Comparison of ENCODE assay signal across 1 cellular context in the genomic region with DNA sequence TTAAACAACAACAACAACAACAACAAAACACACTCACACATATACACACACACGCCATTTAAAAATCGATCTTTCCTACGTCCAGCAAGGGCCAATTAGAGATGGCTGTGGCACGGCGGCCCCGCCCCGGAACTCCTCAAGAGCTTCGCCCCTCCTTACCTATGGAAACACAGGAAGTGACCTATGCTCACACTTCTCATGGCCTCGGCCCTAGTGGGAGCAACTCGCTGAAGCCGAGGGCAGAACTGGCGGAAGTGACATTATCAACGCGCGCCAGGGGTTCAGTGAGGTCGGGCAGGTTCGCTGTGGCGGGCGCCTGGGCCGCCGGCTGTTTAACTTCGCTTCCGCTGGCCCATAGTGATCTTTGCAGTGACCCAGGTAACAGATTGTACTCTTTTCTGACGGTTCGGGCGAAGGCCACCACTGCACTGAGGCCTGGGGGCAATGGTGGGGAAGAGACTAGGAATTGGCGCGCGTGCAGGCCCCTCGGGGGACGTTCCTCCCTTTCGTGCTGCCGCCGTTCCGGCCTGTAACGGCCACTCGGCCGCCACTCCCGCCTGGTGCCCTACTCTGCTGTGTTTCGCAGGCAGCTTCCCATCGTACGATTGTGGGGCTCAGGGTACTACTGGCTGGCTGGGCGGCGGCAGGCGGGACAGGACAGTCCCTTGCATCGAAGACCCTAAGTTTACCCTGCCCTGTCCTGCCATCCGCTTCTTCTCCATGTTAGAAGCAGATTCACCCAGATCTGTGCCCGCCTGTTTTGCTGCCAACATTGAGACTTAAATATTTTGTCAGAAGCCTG.
TF ChIP-seq lines count a peak whose summit lies in the region.

A gene (plus strand): TSS at position 284 of the 802 bp plus-strand sequence. CDS start 2,661 bp downstream, outside the sequence.

TF ChIP-seq in HepG2, 621 proteins besides CTCF, POLR2A, EP300 and RAD21 (continued from another document and continues in another):
- TF ChIP-seq MATR3 (CRISPR knock-in tag; IDR thresholded peaks at IDR 0.05) (no peak), SOX6 (IDR thresholded peaks at IDR 0.05) (no peak), SOX6 (CRISPR knock-in tag; IDR thresholded peaks at IDR 0.05) (no peak; the same call in none of the 2 replicates), CCAR2 (optimal IDR thresholded peaks at IDR 0.05; ENCODE audit: low read depth, low read length) (peak; percentile 36), ZNF30 (CRISPR knock-in tag; IDR thresholded peaks at IDR 0.05) (peak; percentile 67; the same call in 1 of the 2 replicates), ZNF557 (CRISPR knock-in tag; IDR thresholded peaks at IDR 0.05) (no peak), ZBTB38 (CRISPR knock-in tag; IDR thresholded peaks at IDR 0.05) (peak; percentile 12; the same call in 1 of the 2 replicates), RFX3 (CRISPR knock-in tag; IDR thresholded peaks at IDR 0.05) (no peak), ZNF572 (CRISPR knock-in tag; IDR thresholded peaks at IDR 0.05) (peak; percentile 77; the same call in 1 of the 2 replicates), RCOR2 (CRISPR knock-in tag; IDR thresholded peaks at IDR 0.05) (no peak), ZBTB8A (CRISPR knock-in tag; IDR thresholded peaks at IDR 0.05; ENCODE audit: borderline replicate concordance, low read depth) (no peak), MIER3 (CRISPR knock-in tag; IDR thresholded peaks at IDR 0.05; ENCODE audit: borderline replicate concordance) (peak; percentile 98; the same call in 1 of the 2 replicates), ZBTB21 (CRISPR knock-in tag; IDR thresholded peaks at IDR 0.05) (peak; percentile 77), HCFC1 (IDR thresholded peaks at IDR 0.05; ENCODE audit: low read depth, low read length) (peak; percentile 94), TAF15 (IDR thresholded peaks at IDR 0.05; ENCODE audit: low read depth, low read length, poor library complexity, severe bottlenecking) (no peak), ATRX (CRISPR knock-in tag; IDR thresholded peaks at IDR 0.05; ENCODE audit: borderline replicate concordance) (no peak), ZNF331 (CRISPR knock-in tag; IDR thresholded peaks at IDR 0.05) (peak; percentile 76), ZNF549 (CRISPR knock-in tag; IDR thresholded peaks at IDR 0.05) (no peak), SNAPC2 (CRISPR knock-in tag; IDR thresholded peaks at IDR 0.05) (no peak), IRX3 (CRISPR knock-in tag; IDR thresholded peaks at IDR 0.05; ENCODE audit: borderline replicate concordance, low read depth) (no peak)
- TF ChIP-seq, protein P1, sequence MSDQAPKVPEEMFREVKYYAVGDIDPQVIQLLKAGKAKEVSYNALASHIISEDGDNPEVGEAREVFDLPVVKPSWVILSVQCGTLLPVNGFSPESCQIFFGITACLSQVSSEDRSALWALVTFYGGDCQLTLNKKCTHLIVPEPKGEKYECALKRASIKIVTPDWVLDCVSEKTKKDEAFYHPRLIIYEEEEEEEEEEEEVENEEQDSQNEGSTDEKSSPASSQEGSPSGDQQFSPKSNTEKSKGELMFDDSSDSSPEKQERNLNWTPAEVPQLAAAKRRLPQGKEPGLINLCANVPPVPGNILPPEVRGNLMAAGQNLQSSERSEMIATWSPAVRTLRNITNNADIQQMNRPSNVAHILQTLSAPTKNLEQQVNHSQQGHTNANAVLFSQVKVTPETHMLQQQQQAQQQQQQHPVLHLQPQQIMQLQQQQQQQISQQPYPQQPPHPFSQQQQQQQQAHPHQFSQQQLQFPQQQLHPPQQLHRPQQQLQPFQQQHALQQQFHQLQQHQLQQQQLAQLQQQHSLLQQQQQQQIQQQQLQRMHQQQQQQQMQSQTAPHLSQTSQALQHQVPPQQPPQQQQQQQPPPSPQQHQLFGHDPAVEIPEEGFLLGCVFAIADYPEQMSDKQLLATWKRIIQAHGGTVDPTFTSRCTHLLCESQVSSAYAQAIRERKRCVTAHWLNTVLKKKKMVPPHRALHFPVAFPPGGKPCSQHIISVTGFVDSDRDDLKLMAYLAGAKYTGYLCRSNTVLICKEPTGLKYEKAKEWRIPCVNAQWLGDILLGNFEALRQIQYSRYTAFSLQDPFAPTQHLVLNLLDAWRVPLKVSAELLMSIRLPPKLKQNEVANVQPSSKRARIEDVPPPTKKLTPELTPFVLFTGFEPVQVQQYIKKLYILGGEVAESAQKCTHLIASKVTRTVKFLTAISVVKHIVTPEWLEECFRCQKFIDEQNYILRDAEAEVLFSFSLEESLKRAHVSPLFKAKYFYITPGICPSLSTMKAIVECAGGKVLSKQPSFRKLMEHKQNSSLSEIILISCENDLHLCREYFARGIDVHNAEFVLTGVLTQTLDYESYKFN (CRISPR knock-in tag; conservative IDR thresholded peaks at IDR 0.05), result peak; percentile 69
- TF ChIP-seq, protein P2, sequence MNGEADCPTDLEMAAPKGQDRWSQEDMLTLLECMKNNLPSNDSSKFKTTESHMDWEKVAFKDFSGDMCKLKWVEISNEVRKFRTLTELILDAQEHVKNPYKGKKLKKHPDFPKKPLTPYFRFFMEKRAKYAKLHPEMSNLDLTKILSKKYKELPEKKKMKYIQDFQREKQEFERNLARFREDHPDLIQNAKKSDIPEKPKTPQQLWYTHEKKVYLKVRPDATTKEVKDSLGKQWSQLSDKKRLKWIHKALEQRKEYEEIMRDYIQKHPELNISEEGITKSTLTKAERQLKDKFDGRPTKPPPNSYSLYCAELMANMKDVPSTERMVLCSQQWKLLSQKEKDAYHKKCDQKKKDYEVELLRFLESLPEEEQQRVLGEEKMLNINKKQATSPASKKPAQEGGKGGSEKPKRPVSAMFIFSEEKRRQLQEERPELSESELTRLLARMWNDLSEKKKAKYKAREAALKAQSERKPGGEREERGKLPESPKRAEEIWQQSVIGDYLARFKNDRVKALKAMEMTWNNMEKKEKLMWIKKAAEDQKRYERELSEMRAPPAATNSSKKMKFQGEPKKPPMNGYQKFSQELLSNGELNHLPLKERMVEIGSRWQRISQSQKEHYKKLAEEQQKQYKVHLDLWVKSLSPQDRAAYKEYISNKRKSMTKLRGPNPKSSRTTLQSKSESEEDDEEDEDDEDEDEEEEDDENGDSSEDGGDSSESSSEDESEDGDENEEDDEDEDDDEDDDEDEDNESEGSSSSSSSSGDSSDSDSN (CRISPR knock-in tag; IDR thresholded peaks at IDR 0.05), result peak; percentile 91
- TF ChIP-seq, protein P3, sequence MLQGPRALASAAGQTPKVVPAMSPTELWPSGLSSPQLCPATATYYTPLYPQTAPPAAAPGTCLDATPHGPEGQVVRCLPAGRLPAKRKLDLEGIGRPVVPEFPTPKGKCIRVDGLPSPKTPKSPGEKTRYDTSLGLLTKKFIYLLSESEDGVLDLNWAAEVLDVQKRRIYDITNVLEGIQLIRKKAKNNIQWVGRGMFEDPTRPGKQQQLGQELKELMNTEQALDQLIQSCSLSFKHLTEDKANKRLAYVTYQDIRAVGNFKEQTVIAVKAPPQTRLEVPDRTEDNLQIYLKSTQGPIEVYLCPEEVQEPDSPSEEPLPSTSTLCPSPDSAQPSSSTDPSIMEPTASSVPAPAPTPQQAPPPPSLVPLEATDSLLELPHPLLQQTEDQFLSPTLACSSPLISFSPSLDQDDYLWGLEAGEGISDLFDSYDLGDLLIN (CRISPR knock-in tag; IDR thresholded peaks at IDR 0.05; ENCODE audit: borderline replicate concordance), result peak; percentile 84; the same call in 1 of the 2 replicates
- TF ChIP-seq, protein P4, sequence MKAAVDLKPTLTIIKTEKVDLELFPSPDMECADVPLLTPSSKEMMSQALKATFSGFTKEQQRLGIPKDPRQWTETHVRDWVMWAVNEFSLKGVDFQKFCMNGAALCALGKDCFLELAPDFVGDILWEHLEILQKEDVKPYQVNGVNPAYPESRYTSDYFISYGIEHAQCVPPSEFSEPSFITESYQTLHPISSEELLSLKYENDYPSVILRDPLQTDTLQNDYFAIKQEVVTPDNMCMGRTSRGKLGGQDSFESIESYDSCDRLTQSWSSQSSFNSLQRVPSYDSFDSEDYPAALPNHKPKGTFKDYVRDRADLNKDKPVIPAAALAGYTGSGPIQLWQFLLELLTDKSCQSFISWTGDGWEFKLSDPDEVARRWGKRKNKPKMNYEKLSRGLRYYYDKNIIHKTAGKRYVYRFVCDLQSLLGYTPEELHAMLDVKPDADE (CRISPR knock-in tag; IDR thresholded peaks at IDR 0.05), result no peak
- TF ChIP-seq, protein P5, sequence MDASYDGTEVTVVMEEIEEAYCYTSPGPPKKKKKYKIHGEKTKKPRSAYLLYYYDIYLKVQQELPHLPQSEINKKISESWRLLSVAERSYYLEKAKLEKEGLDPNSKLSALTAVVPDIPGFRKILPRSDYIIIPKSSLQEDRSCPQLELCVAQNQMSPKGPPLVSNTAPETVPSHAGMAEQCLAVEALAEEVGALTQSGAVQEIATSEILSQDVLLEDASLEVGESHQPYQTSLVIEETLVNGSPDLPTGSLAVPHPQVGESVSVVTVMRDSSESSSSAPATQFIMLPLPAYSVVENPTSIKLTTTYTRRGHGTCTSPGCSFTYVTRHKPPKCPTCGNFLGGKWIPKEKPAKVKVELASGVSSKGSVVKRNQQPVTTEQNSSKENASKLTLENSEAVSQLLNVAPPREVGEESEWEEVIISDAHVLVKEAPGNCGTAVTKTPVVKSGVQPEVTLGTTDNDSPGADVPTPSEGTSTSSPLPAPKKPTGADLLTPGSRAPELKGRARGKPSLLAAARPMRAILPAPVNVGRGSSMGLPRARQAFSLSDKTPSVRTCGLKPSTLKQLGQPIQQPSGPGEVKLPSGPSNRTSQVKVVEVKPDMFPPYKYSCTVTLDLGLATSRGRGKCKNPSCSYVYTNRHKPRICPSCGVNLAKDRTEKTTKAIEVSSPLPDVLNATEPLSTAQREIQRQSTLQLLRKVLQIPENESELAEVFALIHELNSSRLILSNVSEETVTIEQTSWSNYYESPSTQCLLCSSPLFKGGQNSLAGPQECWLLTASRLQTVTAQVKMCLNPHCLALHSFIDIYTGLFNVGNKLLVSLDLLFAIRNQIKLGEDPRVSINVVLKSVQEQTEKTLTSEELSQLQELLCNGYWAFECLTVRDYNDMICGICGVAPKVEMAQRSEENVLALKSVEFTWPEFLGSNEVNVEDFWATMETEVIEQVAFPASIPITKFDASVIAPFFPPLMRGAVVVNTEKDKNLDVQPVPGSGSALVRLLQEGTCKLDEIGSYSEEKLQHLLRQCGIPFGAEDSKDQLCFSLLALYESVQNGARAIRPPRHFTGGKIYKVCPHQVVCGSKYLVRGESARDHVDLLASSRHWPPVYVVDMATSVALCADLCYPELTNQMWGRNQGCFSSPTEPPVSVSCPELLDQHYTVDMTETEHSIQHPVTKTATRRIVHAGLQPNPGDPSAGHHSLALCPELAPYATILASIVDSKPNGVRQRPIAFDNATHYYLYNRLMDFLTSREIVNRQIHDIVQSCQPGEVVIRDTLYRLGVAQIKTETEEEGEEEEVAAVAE (CRISPR knock-in tag; IDR thresholded peaks at IDR 0.05; ENCODE audit: borderline replicate concordance), result no peak; the same call in none of the 2 replicates
- TF ChIP-seq, protein P6, sequence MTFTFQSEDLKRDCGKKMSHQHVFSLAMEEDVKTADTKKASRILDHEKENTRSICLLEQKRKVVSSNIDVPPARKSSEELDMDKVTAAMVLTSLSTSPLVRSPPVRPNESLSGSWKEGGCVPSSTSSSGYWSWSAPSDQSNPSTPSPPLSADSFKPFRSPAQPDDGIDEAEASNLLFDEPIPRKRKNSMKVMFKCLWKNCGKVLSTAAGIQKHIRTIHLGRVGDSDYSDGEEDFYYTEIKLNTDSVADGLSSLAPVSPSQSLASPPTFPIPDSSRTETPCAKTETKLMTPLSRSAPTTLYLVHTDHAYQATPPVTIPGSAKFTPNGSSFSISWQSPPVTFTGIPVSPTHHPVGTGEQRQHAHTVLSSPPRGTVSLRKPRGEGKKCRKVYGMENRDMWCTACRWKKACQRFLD (CRISPR knock-in tag; IDR thresholded peaks at IDR 0.05; ENCODE audit: borderline replicate concordance), result 0 out of 2 replicates have a peak, but pooled peaks have one; percentile 57
- TF ChIP-seq, protein P7, sequence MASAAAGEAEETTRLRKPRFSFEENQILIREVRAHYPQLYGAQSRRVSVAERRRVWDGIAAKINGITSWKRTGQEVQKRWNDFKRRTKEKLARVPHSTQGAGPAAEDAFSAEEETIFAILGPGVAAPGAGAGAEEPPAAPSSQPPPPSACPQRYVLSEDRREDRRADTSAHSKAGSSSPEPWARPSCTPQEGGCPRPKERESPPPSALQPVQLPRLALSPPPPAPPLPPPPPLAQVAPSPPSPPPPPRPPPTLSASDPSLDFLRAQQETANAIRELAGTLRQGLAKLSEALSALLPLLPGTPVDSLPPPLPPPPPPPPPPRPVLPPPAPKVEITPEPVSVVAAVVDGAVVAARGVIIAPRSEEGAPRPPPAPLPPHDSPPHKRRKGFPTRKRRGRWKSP (CRISPR knock-in tag; IDR thresholded peaks at IDR 0.05), result no peak; the same call in 1 of the 2 replicates
- TF ChIP-seq, protein P8, sequence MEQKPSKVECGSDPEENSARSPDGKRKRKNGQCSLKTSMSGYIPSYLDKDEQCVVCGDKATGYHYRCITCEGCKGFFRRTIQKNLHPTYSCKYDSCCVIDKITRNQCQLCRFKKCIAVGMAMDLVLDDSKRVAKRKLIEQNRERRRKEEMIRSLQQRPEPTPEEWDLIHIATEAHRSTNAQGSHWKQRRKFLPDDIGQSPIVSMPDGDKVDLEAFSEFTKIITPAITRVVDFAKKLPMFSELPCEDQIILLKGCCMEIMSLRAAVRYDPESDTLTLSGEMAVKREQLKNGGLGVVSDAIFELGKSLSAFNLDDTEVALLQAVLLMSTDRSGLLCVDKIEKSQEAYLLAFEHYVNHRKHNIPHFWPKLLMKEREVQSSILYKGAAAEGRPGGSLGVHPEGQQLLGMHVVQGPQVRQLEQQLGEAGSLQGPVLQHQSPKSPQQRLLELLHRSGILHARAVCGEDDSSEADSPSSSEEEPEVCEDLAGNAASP (CRISPR knock-in tag; IDR thresholded peaks at IDR 0.05; ENCODE audit: borderline replicate concordance), result peak; percentile 96
- TF ChIP-seq, protein P9, sequence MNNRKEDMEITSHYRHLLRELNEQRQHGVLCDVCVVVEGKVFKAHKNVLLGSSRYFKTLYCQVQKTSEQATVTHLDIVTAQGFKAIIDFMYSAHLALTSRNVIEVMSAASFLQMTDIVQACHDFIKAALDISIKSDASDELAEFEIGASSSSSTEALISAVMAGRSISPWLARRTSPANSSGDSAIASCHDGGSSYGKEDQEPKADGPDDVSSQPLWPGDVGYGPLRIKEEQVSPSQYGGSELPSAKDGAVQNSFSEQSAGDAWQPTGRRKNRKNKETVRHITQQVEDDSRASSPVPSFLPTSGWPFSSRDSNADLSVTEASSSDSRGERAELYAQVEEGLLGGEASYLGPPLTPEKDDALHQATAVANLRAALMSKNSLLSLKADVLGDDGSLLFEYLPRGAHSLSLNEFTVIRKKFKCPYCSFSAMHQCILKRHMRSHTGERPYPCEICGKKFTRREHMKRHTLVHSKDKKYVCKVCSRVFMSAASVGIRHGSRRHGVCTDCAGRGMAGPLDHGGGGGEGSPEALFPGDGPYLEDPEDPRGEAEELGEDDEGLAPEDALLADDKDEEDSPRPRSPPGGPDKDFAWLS (CRISPR knock-in tag; IDR thresholded peaks at IDR 0.05; ENCODE audit: borderline replicate concordance), result peak; percentile 38; the same call in 1 of the 2 replicates
